ENCODE assay signal across 14 cellular contexts in genomic region chr6:157107571-157107914, GRCh38.
DNase-seq lines count a peak whose midpoint lies in the region; ATAC-seq, FAIRE-seq and TF ChIP-seq lines count a peak whose summit lies in the region.
"Had no signal": no experiment of that assay in that cellular context is flagged by ENCODE, and none has a peak within 500 bp of the region (broad histone marks: within the 10 kb centered on the region; RNA-seq: fewer than 3 reads in every experiment).

No MANE protein-coding gene starts in this region.

- H3K79me2 ChIP-seq in astrocyte (ENCODE audit: insufficient read depth, low read length): peaks cover 12% of the 10 kb centered on the region

- no peak for ATAC-seq in activated naive CD4-positive, alpha-beta T cell treated with anti-CD3 and anti-CD28 coated beads, Interleukin-2, amount 50 U/mL, for 72 hours
- ATAC-seq in HG02885 (IDR thresholded peaks at IDR 0.05; ENCODE audit: poor library complexity, unreplicated experiment): no peak

- no peak for FAIRE-seq in astrocyte (lab: Jason Lieb, UNC)
- FAIRE-seq: GM18507 had no signal

- 100% methylated on average over 1 of the region's 4 CpGs; no CpG with 5 or more reads in 1 of the 2 experiments for WGBS in mesodermal cell (ENCODE audit: insufficient coverage in 2 of 2), 2 experiments

- no peaks in the 10 kb centered on the region for H3K27me3 ChIP-seq in astrocyte (ENCODE audit: insufficient read depth, low read length)
- H3K27me3 ChIP-seq: left lung had no signal

- POLR2A ChIA-PET in activated CD4-positive, alpha-beta memory T cell treated with anti-CD3 and anti-CD28 coated beads for 36 hours (lab: Charles Lee): interaction anchor here (0.6 to 1.9 kb wide), 4 partner anchors 40 to 1479 kb away, joined by 3 to 7 read pairs (median 5); no protein-coding TSS in a partner anchor

- peak overlapping the region; percentile 66 for H3K4me2 ChIP-seq in astrocyte (ENCODE audit: low read length)

- no peaks in the 10 kb centered on the region for H4K20me1 ChIP-seq in astrocyte (ENCODE audit: insufficient read depth, low read length)

- DNase-seq in activated naive CD4-positive, alpha-beta T cell treated with anti-CD3 and anti-CD28 coated beads, Interleukin-2, amount 50 U/mL, for 72 hours (ENCODE audit: low spot score in 2 of 2): no peak
- DNase-seq in activated naive CD4-positive, alpha-beta T cell (lab: John Stamatoyannopoulos, UW): no peak
- DNase-seq in astrocyte (ENCODE audit: low read depth) (no peak), germinal center (ENCODE audit: low spot score) (no peak), AML-193 (lab: John Stamatoyannopoulos, UW) (no peak)
- no peak for DNase-seq in activated CD4-positive, alpha-beta memory T cell treated with anti-CD3 and anti-CD28 coated beads for 36 hours
- DNase-seq: hypothalamus; left lung; naive thymus-derived CD4-positive, alpha-beta T cell; right cardiac atrium; stimulated activated CD4-positive, alpha-beta T cell treated with anti-CD3 and anti-CD28 coated beads, Interleukin-4, amount 100 ng/mL, for 4 hours had no signal

- H3K36me3 Mint-ChIP-seq in activated naive CD4-positive, alpha-beta T cell treated with anti-CD3 and anti-CD28 coated beads, Interleukin-2, amount 50 U/mL, for 72 hours: peaks cover 0 to 12% of the 10 kb centered on the region in 2 donors
- H3K36me3 Mint-ChIP-seq in astrocyte (ENCODE audit: low read depth, unreplicated experiment): no peaks in the 10 kb centered on the region
- H3K36me3 Mint-ChIP-seq in activated CD4-positive, alpha-beta memory T cell treated with anti-CD3 and anti-CD28 coated beads for 36 hours: peaks cover 7% of the 10 kb centered on the region

- peaks cover 40% of the 10 kb centered on the region for H3K4me1 ChIP-seq in astrocyte (ENCODE audit: insufficient read depth, low read length)
- H3K4me1 ChIP-seq in mesodermal cell (ENCODE audit: control insufficient read depth, insufficient read depth, low read length, poor library complexity, severe bottlenecking): peaks cover 20% of the 10 kb centered on the region

- H3K27ac ChIP-seq in astrocyte (ENCODE audit: low read depth, low read length) (peak overlapping the region; percentile 90), mesodermal cell (ENCODE audit: low read depth, low read length, severe bottlenecking) (peak overlapping the region; percentile 75)

- H3K36me3 ChIP-seq in astrocyte (ENCODE audit: insufficient read depth, low read length) (no peaks in the 10 kb centered on the region), mesodermal cell (ENCODE audit: control insufficient read depth, insufficient read depth, low read length) (peaks cover 24% of the 10 kb centered on the region)

- no peaks in the 10 kb centered on the region for H3K9me3 Mint-ChIP-seq in activated naive CD4-positive, alpha-beta T cell treated with anti-CD3 and anti-CD28 coated beads, Interleukin-2, amount 50 U/mL, for 72 hours
- H3K9me3 Mint-ChIP-seq in astrocyte (ENCODE audit: unreplicated experiment): no peaks in the 10 kb centered on the region
- no peaks in the 10 kb centered on the region for H3K9me3 Mint-ChIP-seq in activated CD4-positive, alpha-beta memory T cell treated with anti-CD3 and anti-CD28 coated beads for 36 hours

- peak overlapping the region; percentile 0 to 73 for H3K27ac Mint-ChIP-seq in activated naive CD4-positive, alpha-beta T cell treated with anti-CD3 and anti-CD28 coated beads, Interleukin-2, amount 50 U/mL, for 72 hours
- peak overlapping the region; percentile 56 for H3K27ac Mint-ChIP-seq in astrocyte (ENCODE audit: unreplicated experiment)
- H3K27ac Mint-ChIP-seq in activated CD4-positive, alpha-beta memory T cell treated with anti-CD3 and anti-CD28 coated beads for 36 hours: no peak overlapping the region

- H3K4me3 ChIP-seq in astrocyte (ENCODE audit: insufficient read depth, low read depth, low read length): no peak overlapping the region
- H3K4me3 ChIP-seq in mesodermal cell (ENCODE audit: extremely low read depth, insufficient read depth, low read length, poor library complexity, severe bottlenecking): no peak overlapping the region
- H3K4me3 ChIP-seq: left lung had no signal

- no peak overlapping the region for H2AFZ ChIP-seq in astrocyte (ENCODE audit: low read depth, low read length)

- no peak for TF ChIP-seq CTCF in astrocyte (IDR thresholded peaks at IDR 0.05; ENCODE audit: insufficient read depth, low read depth, low read length)

- intact Hi-C loops in activated CD4-positive, alpha-beta memory T cell treated with anti-CD3 and anti-CD28 coated beads for 36 hours (cut with micrococcal nuclease): loop anchor here (2.0 to 10.0 kb wide), 3 partner anchors 130 to 1689 kb away; no protein-coding TSS in a partner anchor

- H3K9me3 ChIP-seq in astrocyte (ENCODE audit: insufficient read depth, low read depth, low read length) (no peaks in the 10 kb centered on the region), mesodermal cell (ENCODE audit: control insufficient read depth, low read length) (no peaks in the 10 kb centered on the region)
- H3K9me3 ChIP-seq: left lung had no signal

- CTCF ChIA-PET in activated CD4-positive, alpha-beta memory T cell treated with anti-CD3 and anti-CD28 coated beads for 36 hours (lab: Charles Lee): interaction anchor here (1.3 to 1.8 kb wide), 4 partner anchors 17 to 74 kb away, joined by 3 to 7 read pairs (median 4); no protein-coding TSS in a partner anchor

- H3K4me3 Mint-ChIP-seq in astrocyte (ENCODE audit: unreplicated experiment): no peak overlapping the region
- no peak overlapping the region for H3K4me3 Mint-ChIP-seq in activated CD4-positive, alpha-beta memory T cell treated with anti-CD3 and anti-CD28 coated beads for 36 hours

- no peaks in the 10 kb centered on the region for H3K27me3 Mint-ChIP-seq in astrocyte (ENCODE audit: low read depth, unreplicated experiment)
- no peaks in the 10 kb centered on the region for H3K27me3 Mint-ChIP-seq in activated CD4-positive, alpha-beta memory T cell treated with anti-CD3 and anti-CD28 coated beads for 36 hours
- H3K27me3 Mint-ChIP-seq: naive thymus-derived CD4-positive, alpha-beta T cell had no signal

- peaks cover 47% of the 10 kb centered on the region for H3K4me1 Mint-ChIP-seq in astrocyte (ENCODE audit: low read depth, unreplicated experiment)
- H3K4me1 Mint-ChIP-seq in activated CD4-positive, alpha-beta memory T cell treated with anti-CD3 and anti-CD28 coated beads for 36 hours (ENCODE audit: low read depth): peaks cover 50% of the 10 kb centered on the region

- H3K9ac ChIP-seq in astrocyte (ENCODE audit: low read length): peak overlapping the region; percentile 60
